In the genomic region with DNA sequence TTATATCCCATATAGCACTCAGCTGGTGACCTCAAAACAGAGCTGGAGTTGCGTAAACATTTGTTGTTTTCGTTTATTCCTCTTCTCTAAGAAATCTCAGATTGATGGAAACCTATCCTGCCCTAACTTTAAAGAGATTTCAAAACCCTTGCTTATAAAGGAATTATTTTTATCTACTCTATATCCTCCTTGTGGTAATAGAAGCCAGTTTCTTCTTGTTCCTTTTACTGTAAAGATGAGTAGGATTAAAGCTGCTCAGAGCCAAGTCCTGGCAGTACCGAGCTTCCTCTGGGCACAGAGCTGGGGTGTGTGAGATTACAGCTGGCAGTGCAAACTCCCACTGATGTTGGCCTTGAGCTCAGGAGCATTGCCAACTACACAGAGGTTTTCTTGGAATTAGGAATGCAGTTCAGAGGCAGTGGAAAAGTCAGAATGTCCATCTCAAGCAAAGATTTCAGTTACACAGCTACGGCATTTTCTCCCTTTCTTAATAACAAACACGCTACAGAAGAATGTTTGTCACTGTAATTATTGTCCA, we compare ENCODE assay signal across 8 cellular contexts. TPM values are rescaled to one million over a fixed set of nuclear protein-coding genes. Genes with fewer than 3 reads are reported as not detected.
A peak's percentile ranks its signal among the peaks of the same experiment; 100 is the strongest.
DNase-seq lines count a peak whose midpoint lies in the region; ATAC-seq lines count a peak whose summit lies in the region.

No MANE protein-coding gene starts in this region.

- no peaks in the 10 kb centered on the region for H3K9me3 ChIP-seq in MG63

- H3K36me3 ChIP-seq in MG63, result peaks cover 36% of the 10 kb centered on the region

- DNase-seq in AML-193 (lab: John Stamatoyannopoulos, UW) (peak; percentile 44 to 46), MG63 (peak; percentile 92), cerebellar cortex (ENCODE audit: low spot score) (peak; percentile 39), myocyte (ENCODE audit: low read depth) (peak; percentile 40), NCI-H2107 treated with DMSO at 0.1 percent for 48 hours (lab: John Stamatoyannopoulos, UW; ENCODE audit: unreplicated experiment) (no peak)
- DNase-seq in activated CD4-positive, CD25-positive, alpha-beta regulatory T cell (lab: John Stamatoyannopoulos, UW), result no peak

- H3K4me3 ChIP-seq in MG63, result peak overlapping the region; percentile 96

- no peaks in the 10 kb centered on the region for H3K27me3 ChIP-seq in MG63

- ATAC-seq in HG03108 (IDR thresholded peaks at IDR 0.05; ENCODE audit: unreplicated experiment) (no peak), GM19455 (IDR thresholded peaks at IDR 0.05; ENCODE audit: unreplicated experiment) (no peak)

RNA-seq across cellular contexts. Expression of a gene that starts 1.4 kb away (rescaled TPM):
- 15.6 and 17.0 TPM in 2 replicates for total RNA-seq in MG63 (2014; rRNA removed; shearing (Covaris generic); ENCODE audit: low replicate concordance)
- total RNA-seq in myocyte, result 18.4 and 20.6 TPM in 2 replicates
- polyA plus RNA-seq in myocyte (2012), result 26.0 TPM

RNA-seq across cellular contexts. Expression of a gene that starts 1.7 kb away (rescaled TPM):
- total RNA-seq in MG63 (2014; rRNA removed; shearing (Covaris generic); ENCODE audit: low replicate concordance), result 296 and 323 TPM in 2 replicates
- 278 and 305 TPM in 2 replicates for total RNA-seq in myocyte
- 314 TPM for polyA plus RNA-seq in myocyte (2012)

RNA-seq across cellular contexts. Expression of a gene that starts 36.0 kb away (rescaled TPM):
- 94.3 and 148 TPM in 2 replicates for total RNA-seq in MG63 (2014; rRNA removed; shearing (Covaris generic); ENCODE audit: low replicate concordance)
- 34.8 and 39.9 TPM in 2 replicates for total RNA-seq in myocyte
- 26.3 TPM for polyA plus RNA-seq in myocyte (2012)

RNA-seq across cellular contexts. Expression of a gene that starts 39.3 kb away (rescaled TPM):
- total RNA-seq in MG63 (2014; rRNA removed; shearing (Covaris generic); ENCODE audit: low replicate concordance), result 0.12 and 0.33 TPM in 2 replicates
- total RNA-seq in myocyte, result 0.88 and 1.6 TPM in 2 replicates
- polyA plus RNA-seq in myocyte (2012), result 0.73 TPM

Comparison
In these comparisons a context has a peak if more than half of its experiments do, and no peak if none do; other contexts are left out.
1. DNase-seq: peak in AML-193 (2 of 2), MG63 (single experiment), cerebellar cortex (single experiment) and myocyte (single experiment); none in NCI-H2107 treated with DMSO at 0.1 percent for 48 hours (single experiment) and activated CD4-positive, CD25-positive, alpha-beta regulatory T cell (0 of 4).